In genomic region chr22:23500508-23501208, GRCh38 we compare ENCODE assay signal across 1 cellular context.
TF ChIP-seq lines count a peak whose summit lies in the region.

No MANE protein-coding gene starts in this region.

TF ChIP-seq in WTC11, 78 proteins besides CTCF, POLR2A, EP300 and RAD21 (continued from another document):
- TF ChIP-seq, protein P1, sequence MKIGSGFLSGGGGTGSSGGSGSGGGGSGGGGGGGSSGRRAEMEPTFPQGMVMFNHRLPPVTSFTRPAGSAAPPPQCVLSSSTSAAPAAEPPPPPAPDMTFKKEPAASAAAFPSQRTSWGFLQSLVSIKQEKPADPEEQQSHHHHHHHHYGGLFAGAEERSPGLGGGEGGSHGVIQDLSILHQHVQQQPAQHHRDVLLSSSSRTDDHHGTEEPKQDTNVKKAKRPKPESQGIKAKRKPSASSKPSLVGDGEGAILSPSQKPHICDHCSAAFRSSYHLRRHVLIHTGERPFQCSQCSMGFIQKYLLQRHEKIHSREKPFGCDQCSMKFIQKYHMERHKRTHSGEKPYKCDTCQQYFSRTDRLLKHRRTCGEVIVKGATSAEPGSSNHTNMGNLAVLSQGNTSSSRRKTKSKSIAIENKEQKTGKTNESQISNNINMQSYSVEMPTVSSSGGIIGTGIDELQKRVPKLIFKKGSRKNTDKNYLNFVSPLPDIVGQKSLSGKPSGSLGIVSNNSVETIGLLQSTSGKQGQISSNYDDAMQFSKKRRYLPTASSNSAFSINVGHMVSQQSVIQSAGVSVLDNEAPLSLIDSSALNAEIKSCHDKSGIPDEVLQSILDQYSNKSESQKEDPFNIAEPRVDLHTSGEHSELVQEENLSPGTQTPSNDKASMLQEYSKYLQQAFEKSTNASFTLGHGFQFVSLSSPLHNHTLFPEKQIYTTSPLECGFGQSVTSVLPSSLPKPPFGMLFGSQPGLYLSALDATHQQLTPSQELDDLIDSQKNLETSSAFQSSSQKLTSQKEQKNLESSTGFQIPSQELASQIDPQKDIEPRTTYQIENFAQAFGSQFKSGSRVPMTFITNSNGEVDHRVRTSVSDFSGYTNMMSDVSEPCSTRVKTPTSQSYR (CRISPR knock-in tag; IDR thresholded peaks at IDR 0.05) = no peak
- no peak for TF ChIP-seq ZNF671 (CRISPR knock-in tag; IDR thresholded peaks at IDR 0.05)
- no peak for TF ChIP-seq ZMAT4 (CRISPR knock-in tag; IDR thresholded peaks at IDR 0.05)
- TF ChIP-seq, protein P2, sequence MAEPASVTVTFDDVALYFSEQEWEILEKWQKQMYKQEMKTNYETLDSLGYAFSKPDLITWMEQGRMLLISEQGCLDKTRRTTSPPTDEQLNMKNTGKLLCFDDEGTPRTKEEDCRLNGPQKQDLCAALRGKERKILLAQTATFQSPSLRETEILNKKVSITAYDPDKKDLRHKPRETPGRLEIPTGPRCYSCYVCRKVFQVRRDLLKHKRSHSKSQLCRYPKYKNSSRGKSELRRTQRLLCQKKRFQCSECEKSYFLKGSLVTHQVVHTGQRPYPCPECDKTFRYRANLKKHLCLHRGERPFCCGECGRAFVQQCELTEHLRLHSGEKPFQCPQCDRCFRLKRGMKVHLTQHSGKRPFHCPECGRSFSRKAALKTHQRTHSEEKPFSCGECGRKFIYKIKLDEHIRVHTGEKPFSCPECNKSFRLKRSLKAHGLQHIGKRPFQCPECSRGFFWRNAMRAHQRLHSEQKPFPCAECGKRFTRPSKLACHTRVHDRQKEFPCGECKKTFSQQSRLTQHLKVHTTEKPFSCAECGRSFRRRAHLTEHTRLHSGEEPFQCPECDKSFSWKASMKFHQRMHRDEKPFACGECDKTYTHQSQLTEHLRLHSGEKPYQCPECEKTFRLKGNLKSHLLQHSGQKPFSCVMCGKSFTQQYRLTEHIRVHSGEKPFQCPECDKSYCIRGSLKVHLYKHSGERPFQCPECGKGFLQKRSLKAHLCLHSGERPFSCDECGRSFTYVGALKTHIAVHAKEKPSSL (CRISPR knock-in tag; conservative IDR thresholded peaks at IDR 0.05) = no peak
- no peak for TF ChIP-seq ZNF423 (CRISPR knock-in tag; IDR thresholded peaks at IDR 0.05)
- no peak for TF ChIP-seq NR1H2 (CRISPR knock-in tag; IDR thresholded peaks at IDR 0.05)
- no peak for TF ChIP-seq E2F4 (CRISPR knock-in tag; IDR thresholded peaks at IDR 0.05; ENCODE audit: borderline replicate concordance, low read depth)
